9 cellular contexts compared by ENCODE assay signal in genomic region chr18:77053616-77054287, GRCh38.
DNase-seq lines count a peak whose midpoint lies in the region; ATAC-seq and TF ChIP-seq lines count a peak whose summit lies in the region.
"Had no signal": no experiment of that assay in that cellular context is flagged by ENCODE, and none has a peak within 500 bp of the region (broad histone marks: within the 10 kb centered on the region; RNA-seq: fewer than 3 reads in every experiment).

No MANE protein-coding gene starts in this region.

- WGBS in suprapubic skin: 90% methylated on average over 9 of the region's 18 CpGs

- H3K4me3 Mint-ChIP-seq in activated CD4-positive, alpha-beta T cell treated with anti-CD3 and anti-CD28 coated beads for 36 hours: peak overlapping the region; percentile 69
- H3K4me3 Mint-ChIP-seq in activated naive CD8-positive, alpha-beta T cell treated with anti-CD3 and anti-CD28 coated beads for 36 hours: peak overlapping the region; percentile 75

- H3K36me3 ChIP-seq in lower lobe of right lung (no peaks in the 10 kb centered on the region), suprapubic skin (no peaks in the 10 kb centered on the region)

- no peak overlapping the region for H3K4me3 ChIP-seq in lower lobe of right lung
- H3K4me3 ChIP-seq in suprapubic skin: no peak overlapping the region

- peaks cover 13% of the 10 kb centered on the region for H3K36me3 Mint-ChIP-seq in activated CD4-positive, alpha-beta T cell treated with anti-CD3 and anti-CD28 coated beads for 36 hours (ENCODE audit: low read depth)
- H3K36me3 Mint-ChIP-seq in activated naive CD8-positive, alpha-beta T cell treated with anti-CD3 and anti-CD28 coated beads for 36 hours: peaks cover 13% of the 10 kb centered on the region

- TF ChIP-seq POLR2A in suprapubic skin (IDR thresholded peaks at IDR 0.05): no peak

- POLR2A ChIA-PET in activated CD4-positive, alpha-beta T cell treated with anti-CD3 and anti-CD28 coated beads for 36 hours (lab: Charles Lee): interaction anchor here (0.6 to 3.3 kb wide), 5 partner anchors 10 to 49 kb away, joined by 3 to 20 read pairs (median 6); no protein-coding TSS in a partner anchor

- ATAC-seq in activated CD4-positive, alpha-beta T cell treated with anti-CD3 and anti-CD28 coated beads for 36 hours: no peak
- no peak for ATAC-seq in lower lobe of right lung
- ATAC-seq in GM21786 (IDR thresholded peaks at IDR 0.05; ENCODE audit: unreplicated experiment): no peak
- ATAC-seq in HG03460 (IDR thresholded peaks at IDR 0.05; ENCODE audit: unreplicated experiment): no peak

- peaks cover 68% of the 10 kb centered on the region for H3K4me1 ChIP-seq in lower lobe of right lung
- peaks cover 55% of the 10 kb centered on the region for H3K4me1 ChIP-seq in suprapubic skin

- TF ChIP-seq CTCF in lower lobe of right lung (IDR thresholded peaks at IDR 0.05) (no peak), suprapubic skin (IDR thresholded peaks at IDR 0.05) (no peak)

- H3K27ac ChIP-seq in lower lobe of right lung (peak overlapping the region; percentile 89), suprapubic skin (peak overlapping the region; percentile 70)

- peaks cover 65% of the 10 kb centered on the region for H3K4me1 Mint-ChIP-seq in activated CD4-positive, alpha-beta T cell treated with anti-CD3 and anti-CD28 coated beads for 36 hours
- peaks cover 51% of the 10 kb centered on the region for H3K4me1 Mint-ChIP-seq in activated naive CD8-positive, alpha-beta T cell treated with anti-CD3 and anti-CD28 coated beads for 36 hours

- TF ChIP-seq EP300 in suprapubic skin (IDR thresholded peaks at IDR 0.05): no peak

- DNase-seq in activated CD4-positive, alpha-beta T cell treated with anti-CD3 and anti-CD28 coated beads for 36 hours: no peak
- no peak for DNase-seq in activated CD4-positive, alpha-beta T cell treated with anti-CD3 and anti-CD28 coated beads, Interleukin-2, amount 50 U/mL, for 4 hours
- DNase-seq in activated naive CD8-positive, alpha-beta T cell treated with anti-CD3 and anti-CD28 coated beads for 36 hours: no peak
- DNase-seq in lower lobe of right lung (no peak), suprapubic skin (ENCODE audit: low spot score in 2 of 2) (peak in 1 of 2 donors; percentile 61), GM03348 (ENCODE audit: low spot score) (no peak)
- DNase-seq: NCI-H2227 treated with DMSO at 0.1 percent for 48 hours had no signal

- H3K9me3 ChIP-seq in lower lobe of right lung (no peaks in the 10 kb centered on the region), suprapubic skin (no peaks in the 10 kb centered on the region)

- H3K27ac Mint-ChIP-seq in activated CD4-positive, alpha-beta T cell treated with anti-CD3 and anti-CD28 coated beads for 36 hours: peak overlapping the region; percentile 100
- peak overlapping the region; percentile 100 for H3K27ac Mint-ChIP-seq in activated naive CD8-positive, alpha-beta T cell treated with anti-CD3 and anti-CD28 coated beads for 36 hours

- CTCF ChIA-PET in activated CD4-positive, alpha-beta T cell treated with anti-CD3 and anti-CD28 coated beads for 36 hours (lab: Charles Lee): interaction anchor here (0.6 to 6.2 kb wide), 7 partner anchors 11 to 70 kb away, joined by 3 to 42 read pairs (median 5); no protein-coding TSS in a partner anchor

- H3K27me3 Mint-ChIP-seq in activated CD4-positive, alpha-beta T cell treated with anti-CD3 and anti-CD28 coated beads for 36 hours: no peaks in the 10 kb centered on the region
- H3K27me3 Mint-ChIP-seq in activated naive CD8-positive, alpha-beta T cell treated with anti-CD3 and anti-CD28 coated beads for 36 hours: no peaks in the 10 kb centered on the region

- intact Hi-C loops in activated CD4-positive, alpha-beta T cell treated with anti-CD3 and anti-CD28 coated beads for 36 hours (cut with DNase I, micrococcal nuclease): loop anchor here (2.0 to 5.0 kb wide), 4 partner anchors 15 to 509 kb away; no protein-coding TSS in a partner anchor
- intact Hi-C loops in lower lobe of right lung (cut with DNase I): no loop called here

- H3K9me3 Mint-ChIP-seq in activated CD4-positive, alpha-beta T cell treated with anti-CD3 and anti-CD28 coated beads for 36 hours (ENCODE audit: low read depth): no peaks in the 10 kb centered on the region
- H3K9me3 Mint-ChIP-seq in activated naive CD8-positive, alpha-beta T cell treated with anti-CD3 and anti-CD28 coated beads for 36 hours: no peaks in the 10 kb centered on the region

- H3K27me3 ChIP-seq in lower lobe of right lung (ENCODE audit: low read depth) (no peaks in the 10 kb centered on the region), suprapubic skin (no peaks in the 10 kb centered on the region)
